ENCODE assay signal across 1 cellular context in genomic region chr5:132003170-132003744, GRCh38.
TF ChIP-seq lines count a peak whose summit lies in the region.

No MANE protein-coding gene starts in this region.

TF ChIP-seq in HepG2, 621 proteins besides CTCF, POLR2A, EP300 and RAD21 (continued from another document and continues in another):
- no peak for TF ChIP-seq ZSCAN22 (CRISPR knock-in tag; IDR thresholded peaks at IDR 0.05)
- peak; percentile 69; the same call in 1 of the 2 replicates for TF ChIP-seq SOX5 (CRISPR knock-in tag; IDR thresholded peaks at IDR 0.05; ENCODE audit: borderline replicate concordance)
- TF ChIP-seq XBP1 (CRISPR knock-in tag; IDR thresholded peaks at IDR 0.05): no peak
- TF ChIP-seq TARDBP (CRISPR knock-in tag; IDR thresholded peaks at IDR 0.05): peak; percentile 58
- TF ChIP-seq NFKBIZ (CRISPR knock-in tag; IDR thresholded peaks at IDR 0.05): peak; percentile 76; the same call in 1 of the 2 replicates
- TF ChIP-seq, protein P1, sequence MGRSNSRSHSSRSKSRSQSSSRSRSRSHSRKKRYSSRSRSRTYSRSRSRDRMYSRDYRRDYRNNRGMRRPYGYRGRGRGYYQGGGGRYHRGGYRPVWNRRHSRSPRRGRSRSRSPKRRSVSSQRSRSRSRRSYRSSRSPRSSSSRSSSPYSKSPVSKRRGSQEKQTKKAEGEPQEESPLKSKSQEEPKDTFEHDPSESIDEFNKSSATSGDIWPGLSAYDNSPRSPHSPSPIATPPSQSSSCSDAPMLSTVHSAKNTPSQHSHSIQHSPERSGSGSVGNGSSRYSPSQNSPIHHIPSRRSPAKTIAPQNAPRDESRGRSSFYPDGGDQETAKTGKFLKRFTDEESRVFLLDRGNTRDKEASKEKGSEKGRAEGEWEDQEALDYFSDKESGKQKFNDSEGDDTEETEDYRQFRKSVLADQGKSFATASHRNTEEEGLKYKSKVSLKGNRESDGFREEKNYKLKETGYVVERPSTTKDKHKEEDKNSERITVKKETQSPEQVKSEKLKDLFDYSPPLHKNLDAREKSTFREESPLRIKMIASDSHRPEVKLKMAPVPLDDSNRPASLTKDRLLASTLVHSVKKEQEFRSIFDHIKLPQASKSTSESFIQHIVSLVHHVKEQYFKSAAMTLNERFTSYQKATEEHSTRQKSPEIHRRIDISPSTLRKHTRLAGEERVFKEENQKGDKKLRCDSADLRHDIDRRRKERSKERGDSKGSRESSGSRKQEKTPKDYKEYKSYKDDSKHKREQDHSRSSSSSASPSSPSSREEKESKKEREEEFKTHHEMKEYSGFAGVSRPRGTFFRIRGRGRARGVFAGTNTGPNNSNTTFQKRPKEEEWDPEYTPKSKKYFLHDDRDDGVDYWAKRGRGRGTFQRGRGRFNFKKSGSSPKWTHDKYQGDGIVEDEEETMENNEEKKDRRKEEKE (IDR thresholded peaks at IDR 0.05): no peak
- no peak for TF ChIP-seq MZF1 (CRISPR knock-in tag; IDR thresholded peaks at IDR 0.05; ENCODE audit: borderline replicate concordance)
- TF ChIP-seq, protein P2, sequence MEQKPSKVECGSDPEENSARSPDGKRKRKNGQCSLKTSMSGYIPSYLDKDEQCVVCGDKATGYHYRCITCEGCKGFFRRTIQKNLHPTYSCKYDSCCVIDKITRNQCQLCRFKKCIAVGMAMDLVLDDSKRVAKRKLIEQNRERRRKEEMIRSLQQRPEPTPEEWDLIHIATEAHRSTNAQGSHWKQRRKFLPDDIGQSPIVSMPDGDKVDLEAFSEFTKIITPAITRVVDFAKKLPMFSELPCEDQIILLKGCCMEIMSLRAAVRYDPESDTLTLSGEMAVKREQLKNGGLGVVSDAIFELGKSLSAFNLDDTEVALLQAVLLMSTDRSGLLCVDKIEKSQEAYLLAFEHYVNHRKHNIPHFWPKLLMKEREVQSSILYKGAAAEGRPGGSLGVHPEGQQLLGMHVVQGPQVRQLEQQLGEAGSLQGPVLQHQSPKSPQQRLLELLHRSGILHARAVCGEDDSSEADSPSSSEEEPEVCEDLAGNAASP (CRISPR knock-in tag; IDR thresholded peaks at IDR 0.05; ENCODE audit: borderline replicate concordance): peak; percentile 62; the same call in 1 of the 2 replicates
- TF ChIP-seq SMYD3 (CRISPR knock-in tag; IDR thresholded peaks at IDR 0.05): no peak
- no peak for TF ChIP-seq ZBTB42 (CRISPR knock-in tag; IDR thresholded peaks at IDR 0.05)
- TF ChIP-seq, protein P3, sequence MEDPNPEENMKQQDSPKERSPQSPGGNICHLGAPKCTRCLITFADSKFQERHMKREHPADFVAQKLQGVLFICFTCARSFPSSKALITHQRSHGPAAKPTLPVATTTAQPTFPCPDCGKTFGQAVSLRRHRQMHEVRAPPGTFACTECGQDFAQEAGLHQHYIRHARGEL (CRISPR knock-in tag; IDR thresholded peaks at IDR 0.05): no peak
- no peak for TF ChIP-seq ZHX1 (CRISPR knock-in tag; IDR thresholded peaks at IDR 0.05; ENCODE audit: low read depth)
- TF ChIP-seq, protein P4, sequence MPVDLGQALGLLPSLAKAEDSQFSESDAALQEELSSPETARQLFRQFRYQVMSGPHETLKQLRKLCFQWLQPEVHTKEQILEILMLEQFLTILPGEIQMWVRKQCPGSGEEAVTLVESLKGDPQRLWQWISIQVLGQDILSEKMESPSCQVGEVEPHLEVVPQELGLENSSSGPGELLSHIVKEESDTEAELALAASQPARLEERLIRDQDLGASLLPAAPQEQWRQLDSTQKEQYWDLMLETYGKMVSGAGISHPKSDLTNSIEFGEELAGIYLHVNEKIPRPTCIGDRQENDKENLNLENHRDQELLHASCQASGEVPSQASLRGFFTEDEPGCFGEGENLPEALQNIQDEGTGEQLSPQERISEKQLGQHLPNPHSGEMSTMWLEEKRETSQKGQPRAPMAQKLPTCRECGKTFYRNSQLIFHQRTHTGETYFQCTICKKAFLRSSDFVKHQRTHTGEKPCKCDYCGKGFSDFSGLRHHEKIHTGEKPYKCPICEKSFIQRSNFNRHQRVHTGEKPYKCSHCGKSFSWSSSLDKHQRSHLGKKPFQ (CRISPR knock-in tag; IDR thresholded peaks at IDR 0.05; ENCODE audit: insufficient replicate concordance): peak; percentile 68
- no peak for TF ChIP-seq IRX3 (CRISPR knock-in tag; IDR thresholded peaks at IDR 0.05; ENCODE audit: borderline replicate concordance, low read depth)
- no peak for TF ChIP-seq ZNF615 (CRISPR knock-in tag; IDR thresholded peaks at IDR 0.05; ENCODE audit: borderline replicate concordance)
- TF ChIP-seq, protein P5, sequence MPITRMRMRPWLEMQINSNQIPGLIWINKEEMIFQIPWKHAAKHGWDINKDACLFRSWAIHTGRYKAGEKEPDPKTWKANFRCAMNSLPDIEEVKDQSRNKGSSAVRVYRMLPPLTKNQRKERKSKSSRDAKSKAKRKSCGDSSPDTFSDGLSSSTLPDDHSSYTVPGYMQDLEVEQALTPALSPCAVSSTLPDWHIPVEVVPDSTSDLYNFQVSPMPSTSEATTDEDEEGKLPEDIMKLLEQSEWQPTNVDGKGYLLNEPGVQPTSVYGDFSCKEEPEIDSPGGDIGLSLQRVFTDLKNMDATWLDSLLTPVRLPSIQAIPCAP (CRISPR knock-in tag; IDR thresholded peaks at IDR 0.05; ENCODE audit: low read depth): no peak
- 0 out of 2 replicates have a peak, but pooled peaks have one; percentile 22 for TF ChIP-seq ZFP1 (CRISPR knock-in tag; IDR thresholded peaks at IDR 0.05)
- no peak for TF ChIP-seq RARG (CRISPR knock-in tag; IDR thresholded peaks at IDR 0.05; ENCODE audit: low read depth)
- peak; percentile 48; the same call in 1 of the 2 replicates for TF ChIP-seq ZNF362 (CRISPR knock-in tag; IDR thresholded peaks at IDR 0.05; ENCODE audit: borderline replicate concordance)
- TF ChIP-seq ZNF841 (CRISPR knock-in tag; IDR thresholded peaks at IDR 0.05; ENCODE audit: borderline replicate concordance): no peak
- TF ChIP-seq KDM5B (CRISPR knock-in tag; IDR thresholded peaks at IDR 0.05; ENCODE audit: borderline replicate concordance): no peak; the same call in 1 of the 2 replicates
- TF ChIP-seq HNRNPUL1 (IDR thresholded peaks at IDR 0.05; ENCODE audit: low read depth, low read length): no peak
- TF ChIP-seq ZBTB8A (CRISPR knock-in tag; IDR thresholded peaks at IDR 0.05; ENCODE audit: borderline replicate concordance, low read depth): no peak
- peak; percentile 52; the same call in 1 of the 2 replicates for TF ChIP-seq HNF4A (CRISPR knock-in tag; IDR thresholded peaks at IDR 0.05)
- peak; percentile 49; the same call in 1 of the 2 replicates for TF ChIP-seq TAF1 (CRISPR knock-in tag; IDR thresholded peaks at IDR 0.05)
- TF ChIP-seq KAT8 (CRISPR knock-in tag; IDR thresholded peaks at IDR 0.05): peak; percentile 61
- TF ChIP-seq ZNF484 (CRISPR knock-in tag; IDR thresholded peaks at IDR 0.05; ENCODE audit: borderline replicate concordance, low read depth): no peak
- TF ChIP-seq PHF8 (CRISPR knock-in tag; IDR thresholded peaks at IDR 0.05): peak; percentile 55
- no peak for TF ChIP-seq MXD1 (CRISPR knock-in tag; IDR thresholded peaks at IDR 0.05)
- TF ChIP-seq ZNF280B (CRISPR knock-in tag; IDR thresholded peaks at IDR 0.05; ENCODE audit: borderline replicate concordance): no peak
- TF ChIP-seq, protein P6, sequence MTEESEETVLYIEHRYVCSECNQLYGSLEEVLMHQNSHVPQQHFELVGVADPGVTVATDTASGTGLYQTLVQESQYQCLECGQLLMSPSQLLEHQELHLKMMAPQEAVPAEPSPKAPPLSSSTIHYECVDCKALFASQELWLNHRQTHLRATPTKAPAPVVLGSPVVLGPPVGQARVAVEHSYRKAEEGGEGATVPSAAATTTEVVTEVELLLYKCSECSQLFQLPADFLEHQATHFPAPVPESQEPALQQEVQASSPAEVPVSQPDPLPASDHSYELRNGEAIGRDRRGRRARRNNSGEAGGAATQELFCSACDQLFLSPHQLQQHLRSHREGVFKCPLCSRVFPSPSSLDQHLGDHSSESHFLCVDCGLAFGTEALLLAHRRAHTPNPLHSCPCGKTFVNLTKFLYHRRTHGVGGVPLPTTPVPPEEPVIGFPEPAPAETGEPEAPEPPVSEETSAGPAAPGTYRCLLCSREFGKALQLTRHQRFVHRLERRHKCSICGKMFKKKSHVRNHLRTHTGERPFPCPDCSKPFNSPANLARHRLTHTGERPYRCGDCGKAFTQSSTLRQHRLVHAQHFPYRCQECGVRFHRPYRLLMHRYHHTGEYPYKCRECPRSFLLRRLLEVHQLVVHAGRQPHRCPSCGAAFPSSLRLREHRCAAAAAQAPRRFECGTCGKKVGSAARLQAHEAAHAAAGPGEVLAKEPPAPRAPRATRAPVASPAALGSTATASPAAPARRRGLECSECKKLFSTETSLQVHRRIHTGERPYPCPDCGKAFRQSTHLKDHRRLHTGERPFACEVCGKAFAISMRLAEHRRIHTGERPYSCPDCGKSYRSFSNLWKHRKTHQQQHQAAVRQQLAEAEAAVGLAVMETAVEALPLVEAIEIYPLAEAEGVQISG (CRISPR knock-in tag; IDR thresholded peaks at IDR 0.05): peak; percentile 54; the same call in 1 of the 2 replicates
- no peak for TF ChIP-seq ZNF354B (CRISPR knock-in tag; IDR thresholded peaks at IDR 0.05)
- no peak for TF ChIP-seq BRD4 (CRISPR knock-in tag; IDR thresholded peaks at IDR 0.05)
- TF ChIP-seq, protein P7, sequence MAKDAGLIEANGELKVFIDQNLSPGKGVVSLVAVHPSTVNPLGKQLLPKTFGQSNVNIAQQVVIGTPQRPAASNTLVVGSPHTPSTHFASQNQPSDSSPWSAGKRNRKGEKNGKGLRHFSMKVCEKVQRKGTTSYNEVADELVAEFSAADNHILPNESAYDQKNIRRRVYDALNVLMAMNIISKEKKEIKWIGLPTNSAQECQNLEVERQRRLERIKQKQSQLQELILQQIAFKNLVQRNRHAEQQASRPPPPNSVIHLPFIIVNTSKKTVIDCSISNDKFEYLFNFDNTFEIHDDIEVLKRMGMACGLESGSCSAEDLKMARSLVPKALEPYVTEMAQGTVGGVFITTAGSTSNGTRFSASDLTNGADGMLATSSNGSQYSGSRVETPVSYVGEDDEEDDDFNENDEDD (CRISPR knock-in tag; IDR thresholded peaks at IDR 0.05; ENCODE audit: borderline replicate concordance): peak; percentile 44; the same call in 1 of the 2 replicates
- TF ChIP-seq, protein P8, sequence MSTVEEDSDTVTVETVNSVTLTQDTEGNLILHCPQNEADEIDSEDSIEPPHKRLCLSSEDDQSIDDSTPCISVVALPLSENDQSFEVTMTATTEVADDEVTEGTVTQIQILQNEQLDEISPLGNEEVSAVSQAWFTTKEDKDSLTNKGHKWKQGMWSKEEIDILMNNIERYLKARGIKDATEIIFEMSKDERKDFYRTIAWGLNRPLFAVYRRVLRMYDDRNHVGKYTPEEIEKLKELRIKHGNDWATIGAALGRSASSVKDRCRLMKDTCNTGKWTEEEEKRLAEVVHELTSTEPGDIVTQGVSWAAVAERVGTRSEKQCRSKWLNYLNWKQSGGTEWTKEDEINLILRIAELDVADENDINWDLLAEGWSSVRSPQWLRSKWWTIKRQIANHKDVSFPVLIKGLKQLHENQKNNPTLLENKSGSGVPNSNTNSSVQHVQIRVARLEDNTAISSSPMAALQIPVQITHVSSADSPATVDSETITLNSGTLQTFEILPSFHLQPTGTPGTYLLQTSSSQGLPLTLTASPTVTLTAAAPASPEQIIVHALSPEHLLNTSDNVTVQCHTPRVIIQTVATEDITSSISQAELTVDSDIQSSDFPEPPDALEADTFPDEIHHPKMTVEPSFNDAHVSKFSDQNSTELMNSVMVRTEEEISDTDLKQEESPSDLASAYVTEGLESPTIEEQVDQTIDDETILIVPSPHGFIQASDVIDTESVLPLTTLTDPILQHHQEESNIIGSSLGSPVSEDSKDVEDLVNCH (CRISPR knock-in tag; IDR thresholded peaks at IDR 0.05): no peak
